In the genomic region with DNA sequence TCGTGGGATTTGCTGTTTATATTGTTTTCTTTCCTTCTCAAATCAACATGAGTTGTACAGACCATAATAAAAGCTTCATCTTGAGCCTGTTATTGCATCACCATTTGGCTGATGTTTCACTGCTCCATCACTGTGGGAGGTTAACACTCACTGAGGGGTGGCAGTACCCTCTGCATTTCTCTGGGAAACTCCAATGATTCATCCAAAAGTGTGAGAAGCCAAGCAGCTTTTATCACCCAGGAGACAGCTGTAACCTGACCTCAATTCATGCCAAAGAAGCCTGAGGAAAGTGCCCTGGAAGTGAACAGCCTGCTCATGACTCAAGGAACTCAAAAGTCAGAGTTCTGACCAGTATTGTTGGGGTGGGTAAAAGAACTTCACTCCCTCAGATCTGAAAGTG, we compare ENCODE assay signal across 8 cellular contexts.
DNase-seq lines count a peak whose midpoint lies in the region; ATAC-seq and TF ChIP-seq lines count a peak whose summit lies in the region.
"Had no signal": no experiment of that assay in that cellular context is flagged by ENCODE, and none has a peak within 500 bp of the region (broad histone marks: within the 10 kb centered on the region; RNA-seq: fewer than 3 reads in every experiment).

No MANE protein-coding gene starts in this region.

- CTCF ChIA-PET in SK-N-SH (lab: Yijun Ruan, JAX) = no interaction called here

- no peaks in the 10 kb centered on the region for H3K9me2 ChIP-seq in SK-N-SH

- DNase-seq in HCEC 1CT (peak; percentile 98), SK-N-SH (no peak), Right ventricle myocardium superior (no peak), sciatic nerve (ENCODE audit: low spot score) (no peak), DMS153 treated with DMSO at 0.1 percent for 48 hours (lab: John Stamatoyannopoulos, UW; ENCODE audit: unreplicated experiment) (no peak), NCI-H510A (lab: John Stamatoyannopoulos, UW) (no peak)
- no peak for DNase-seq in stimulated activated naive CD4-positive, alpha-beta T cell (lab: John Stamatoyannopoulos, UW)

- H3K9me3 ChIP-seq in SK-N-SH = no peaks in the 10 kb centered on the region

- no peaks in the 10 kb centered on the region for H3K36me3 ChIP-seq in SK-N-SH (replicated peaks in 1 of 2; ENCODE audit: control insufficient read depth in 1 of 2, insufficient read depth in 2 of 2, low read length in 1 of 2)

- intact Hi-C loops in Right ventricle myocardium superior (cut with DNase I) = no loop called here
- intact Hi-C loops in sciatic nerve (cut with DNase I) = no loop called here

- H3K4me2 ChIP-seq in SK-N-SH = 0 out of 2 replicates have a peak overlapping the region, but pooled peaks have one; percentile 21

- no peaks in the 10 kb centered on the region for H3K79me2 ChIP-seq in SK-N-SH (ENCODE audit: insufficient read depth)
- H3K79me2 ChIP-seq: parathyroid adenoma had no signal

- POLR2A ChIA-PET in SK-N-SH (lab: Yijun Ruan, JAX) = no interaction called here

- WGBS in SK-N-SH (ENCODE audit: low lambda C conversion rate) = 4% methylated on average over 1 of the region's 1 CpG

- TF ChIP-seq RAD21 in SK-N-SH (IDR thresholded peaks at IDR 0.05; ENCODE audit: low read length) = no peak

- no peaks in the 10 kb centered on the region for H3K27me3 ChIP-seq in SK-N-SH (ENCODE audit: insufficient read depth)

- H3K27ac ChIP-seq in SK-N-SH (ENCODE audit: low read depth in 2 of 2, low read length in 1 of 2) = peak overlapping the region; percentile 39 to 95; a peak in 3 of 4 replicates
- H3K27ac ChIP-seq: parathyroid adenoma had no signal

- no peak for TF ChIP-seq CTCF in SK-N-SH (IDR thresholded peaks at IDR 0.05)

- no peaks in the 10 kb centered on the region for H4K20me1 ChIP-seq in SK-N-SH (ENCODE audit: insufficient read depth)

- no peak overlapping the region for H2AFZ ChIP-seq in SK-N-SH (ENCODE audit: low read depth)
- H2AFZ ChIP-seq: parathyroid adenoma had no signal

- peak overlapping the region; percentile 55 for H3K9ac ChIP-seq in SK-N-SH
- H3K9ac ChIP-seq: parathyroid adenoma had no signal

- peaks cover 16% of the 10 kb centered on the region for H3F3A ChIP-seq in SK-N-SH (replicated peaks; ENCODE audit: insufficient read depth)

- TF ChIP-seq EP300 in SK-N-SH (IDR thresholded peaks at IDR 0.05; ENCODE audit: borderline replicate concordance in 1 of 2, low read depth in 1 of 2, low read length in 1 of 2) = peak in 1 of 2 experiments; percentile 91; a peak in 2 of 4 replicates

- H3K4me1 ChIP-seq in SK-N-SH (ENCODE audit: control insufficient read depth in 1 of 2, insufficient read depth in 2 of 2, low read depth in 1 of 2, low read length in 1 of 2) = peaks cover 0 to 32% of the 10 kb centered on the region in 2 experiments; a peak in 3 of 4 replicates
- H3K4me1 ChIP-seq: parathyroid adenoma had no signal

- H3K4me3 ChIP-seq in SK-N-SH (ENCODE audit: low read depth in 2 of 2, low read length in 1 of 2) = no peak overlapping the region

- peak; percentile 82 for ATAC-seq in Right ventricle myocardium superior (ENCODE audit: poor library complexity)
- ATAC-seq in sciatic nerve = peak; percentile 89

TF ChIP-seq in SK-N-SH, 30 proteins besides CTCF, POLR2A, EP300 and RAD21 (continues in another document):
- TF ChIP-seq NFIC (IDR thresholded peaks at IDR 0.05; ENCODE audit: borderline replicate concordance) (peak; percentile 95), SMC3 (IDR thresholded peaks at IDR 0.05; ENCODE audit: low read depth, low read length) (no peak), GATA2 (CRISPR knock-in tag; IDR thresholded peaks at IDR 0.05) (no peak), TAF1 (IDR thresholded peaks at IDR 0.05; ENCODE audit: borderline replicate concordance, low read depth, low read length) (no peak), MEF2A (IDR thresholded peaks at IDR 0.05; ENCODE audit: borderline replicate concordance, low read depth) (peak; percentile 33; the same call in 1 of the 2 replicates), EZH2phosphoT487 (IDR thresholded peaks at IDR 0.05; ENCODE audit: borderline replicate concordance, low read depth) (no peak), FOXM1 (IDR thresholded peaks at IDR 0.05; ENCODE audit: low read depth) (peak; percentile 29; the same call in 1 of the 2 replicates), TEAD4 (IDR thresholded peaks at IDR 0.05; ENCODE audit: borderline replicate concordance, insufficient read depth) (peak; percentile 81), MXI1 (IDR thresholded peaks at IDR 0.05; ENCODE audit: low read depth, low read length) (no peak), CHD2 (IDR thresholded peaks at IDR 0.05; ENCODE audit: low read length, partially characterized antibody) (no peak), SIN3A (IDR thresholded peaks at IDR 0.05; ENCODE audit: borderline replicate concordance, low read depth, low read length) (0 out of 2 replicates have a peak, but pooled peaks have one; percentile 47), RCOR1 (IDR thresholded peaks at IDR 0.05; ENCODE audit: low read length) (no peak), USF2 (IDR thresholded peaks at IDR 0.05; ENCODE audit: borderline replicate concordance, low read depth, low read length) (no peak)
- TF ChIP-seq, protein P1, sequence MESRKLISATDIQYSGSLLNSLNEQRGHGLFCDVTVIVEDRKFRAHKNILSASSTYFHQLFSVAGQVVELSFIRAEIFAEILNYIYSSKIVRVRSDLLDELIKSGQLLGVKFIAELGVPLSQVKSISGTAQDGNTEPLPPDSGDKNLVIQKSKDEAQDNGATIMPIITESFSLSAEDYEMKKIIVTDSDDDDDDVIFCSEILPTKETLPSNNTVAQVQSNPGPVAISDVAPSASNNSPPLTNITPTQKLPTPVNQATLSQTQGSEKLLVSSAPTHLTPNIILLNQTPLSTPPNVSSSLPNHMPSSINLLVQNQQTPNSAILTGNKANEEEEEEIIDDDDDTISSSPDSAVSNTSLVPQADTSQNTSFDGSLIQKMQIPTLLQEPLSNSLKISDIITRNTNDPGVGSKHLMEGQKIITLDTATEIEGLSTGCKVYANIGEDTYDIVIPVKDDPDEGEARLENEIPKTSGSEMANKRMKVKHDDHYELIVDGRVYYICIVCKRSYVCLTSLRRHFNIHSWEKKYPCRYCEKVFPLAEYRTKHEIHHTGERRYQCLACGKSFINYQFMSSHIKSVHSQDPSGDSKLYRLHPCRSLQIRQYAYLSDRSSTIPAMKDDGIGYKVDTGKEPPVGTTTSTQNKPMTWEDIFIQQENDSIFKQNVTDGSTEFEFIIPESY (IDR thresholded peaks at IDR 0.05; ENCODE audit: borderline replicate concordance, low read depth) = peak; percentile 76; the same call in 1 of the 2 replicates
- TF ChIP-seq, protein P2, sequence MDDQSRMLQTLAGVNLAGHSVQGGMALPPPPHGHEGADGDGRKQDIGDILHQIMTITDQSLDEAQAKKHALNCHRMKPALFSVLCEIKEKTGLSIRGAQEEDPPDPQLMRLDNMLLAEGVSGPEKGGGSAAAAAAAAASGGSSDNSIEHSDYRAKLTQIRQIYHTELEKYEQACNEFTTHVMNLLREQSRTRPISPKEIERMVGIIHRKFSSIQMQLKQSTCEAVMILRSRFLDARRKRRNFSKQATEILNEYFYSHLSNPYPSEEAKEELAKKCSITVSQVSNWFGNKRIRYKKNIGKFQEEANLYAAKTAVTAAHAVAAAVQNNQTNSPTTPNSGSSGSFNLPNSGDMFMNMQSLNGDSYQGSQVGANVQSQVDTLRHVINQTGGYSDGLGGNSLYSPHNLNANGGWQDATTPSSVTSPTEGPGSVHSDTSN (IDR thresholded peaks at IDR 0.05) = peak; percentile 90
- TF ChIP-seq, protein P3, sequence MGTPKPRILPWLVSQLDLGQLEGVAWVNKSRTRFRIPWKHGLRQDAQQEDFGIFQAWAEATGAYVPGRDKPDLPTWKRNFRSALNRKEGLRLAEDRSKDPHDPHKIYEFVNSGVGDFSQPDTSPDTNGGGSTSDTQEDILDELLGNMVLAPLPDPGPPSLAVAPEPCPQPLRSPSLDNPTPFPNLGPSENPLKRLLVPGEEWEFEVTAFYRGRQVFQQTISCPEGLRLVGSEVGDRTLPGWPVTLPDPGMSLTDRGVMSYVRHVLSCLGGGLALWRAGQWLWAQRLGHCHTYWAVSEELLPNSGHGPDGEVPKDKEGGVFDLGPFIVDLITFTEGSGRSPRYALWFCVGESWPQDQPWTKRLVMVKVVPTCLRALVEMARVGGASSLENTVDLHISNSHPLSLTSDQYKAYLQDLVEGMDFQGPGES (IDR thresholded peaks at IDR 0.05; ENCODE audit: low read depth, low read length) = no peak
- TF ChIP-seq, protein P4, sequence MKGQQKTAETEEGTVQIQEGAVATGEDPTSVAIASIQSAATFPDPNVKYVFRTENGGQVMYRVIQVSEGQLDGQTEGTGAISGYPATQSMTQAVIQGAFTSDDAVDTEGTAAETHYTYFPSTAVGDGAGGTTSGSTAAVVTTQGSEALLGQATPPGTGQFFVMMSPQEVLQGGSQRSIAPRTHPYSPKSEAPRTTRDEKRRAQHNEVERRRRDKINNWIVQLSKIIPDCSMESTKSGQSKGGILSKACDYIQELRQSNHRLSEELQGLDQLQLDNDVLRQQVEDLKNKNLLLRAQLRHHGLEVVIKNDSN (IDR thresholded peaks at IDR 0.05; ENCODE audit: borderline replicate concordance, low read depth) = 0 out of 2 replicates have a peak, but pooled peaks have one; percentile 23
